In the genomic region with DNA sequence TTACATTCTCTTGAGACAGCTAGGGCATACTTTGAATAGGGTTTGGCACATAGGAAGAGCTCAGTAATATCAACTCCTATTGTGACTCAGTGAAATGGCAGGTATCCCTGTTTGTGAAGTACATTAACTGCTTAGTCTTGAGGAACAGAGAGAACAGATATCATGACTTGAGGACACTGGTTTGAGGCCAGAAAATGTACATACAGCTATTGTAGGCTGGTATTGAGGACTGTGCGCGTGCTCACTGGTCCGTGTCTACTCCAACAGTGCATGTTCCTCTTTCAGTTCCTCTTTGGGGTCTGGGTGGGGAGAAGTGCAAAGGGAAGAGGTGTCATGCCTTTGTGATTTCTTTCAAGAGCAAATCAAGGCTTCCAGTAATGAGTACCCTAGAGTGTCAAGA, we compare ENCODE assay signal across 8 cellular contexts. TPM values are rescaled to one million over a fixed set of nuclear protein-coding genes. Genes with fewer than 3 reads are reported as not detected.
DNase-seq lines count a peak whose midpoint lies in the region; ATAC-seq and TF ChIP-seq lines count a peak whose summit lies in the region.

No MANE protein-coding gene starts in this region.

- no peaks in the 10 kb centered on the region for H3K79me2 ChIP-seq in SK-N-SH (ENCODE audit: insufficient read depth)

- TF ChIP-seq RAD21 in SK-N-SH (IDR thresholded peaks at IDR 0.05; ENCODE audit: low read length), result no peak

- CTCF ChIA-PET in activated B cell treated with CpG ODN at 0.5 μM for 24 hours (lab: Charles Lee) (interaction anchor here (0.6 to 3.1 kb wide), 12 partner anchors 10 to 75 kb away, joined by 3 to 18 read pairs (median 5); a partner anchor contains a TSS), SK-N-SH (lab: Yijun Ruan, JAX) (interaction anchor here (0.6 to 1.5 kb wide), 3 partner anchors 48 to 461 kb away, joined by 3 read pairs; no protein-coding TSS in a partner anchor)

- H3K27ac ChIP-seq in skeletal muscle tissue (ENCODE audit: low read depth, low read length) (peak overlapping the region; percentile 17), SK-N-SH (ENCODE audit: low read depth in 2 of 2, low read length in 1 of 2) (no peak overlapping the region)

- peak; percentile 91 for ATAC-seq in GM19372 (IDR thresholded peaks at IDR 0.05; ENCODE audit: low read depth, unreplicated experiment)
- ATAC-seq in HG03097 (IDR thresholded peaks at IDR 0.05; ENCODE audit: low FRiP score, unreplicated experiment), result peak; percentile 92
- ATAC-seq in activated B cell treated with CpG ODN at 0.5 μM for 24 hours (ENCODE audit: low read depth), result peak; percentile 93
- no peak for ATAC-seq in activated T-helper 17 cell treated with anti-CD3 and anti-CD28 coated beads, Interleukin-2, amount 50 U/mL, for 72 hours (replicated peaks)

- peaks cover 76% of the 10 kb centered on the region for H3K4me1 Mint-ChIP-seq in activated B cell treated with CpG ODN at 0.5 μM for 24 hours
- H3K4me1 Mint-ChIP-seq in activated T-helper 17 cell treated with anti-CD3 and anti-CD28 coated beads, Interleukin-2, amount 50 U/mL, for 72 hours, result no peaks in the 10 kb centered on the region

- no peaks in the 10 kb centered on the region for H4K20me1 ChIP-seq in SK-N-SH (ENCODE audit: insufficient read depth)

- H3K27me3 Mint-ChIP-seq in activated B cell treated with CpG ODN at 0.5 μM for 24 hours, result no peaks in the 10 kb centered on the region
- peaks cover 9% of the 10 kb centered on the region for H3K27me3 Mint-ChIP-seq in activated T-helper 17 cell treated with anti-CD3 and anti-CD28 coated beads, Interleukin-2, amount 50 U/mL, for 72 hours

- H3K36me3 ChIP-seq in skeletal muscle tissue (ENCODE audit: control insufficient read depth in 3 of 3, insufficient read depth in 3 of 3, low read length in 3 of 3), result no peaks in the 10 kb centered on the region
- H3K36me3 ChIP-seq in SK-N-SH (replicated peaks in 1 of 2; ENCODE audit: control insufficient read depth in 1 of 2, insufficient read depth in 2 of 2, low read length in 1 of 2), result no peaks in the 10 kb centered on the region
- H3K36me3 ChIP-seq in BE2C, result no peaks in the 10 kb centered on the region

- H3K9me2 ChIP-seq in SK-N-SH, result no peaks in the 10 kb centered on the region

- peak overlapping the region; percentile 48 for H3K4me3 Mint-ChIP-seq in activated B cell treated with CpG ODN at 0.5 μM for 24 hours
- no peak overlapping the region for H3K4me3 Mint-ChIP-seq in activated T-helper 17 cell treated with anti-CD3 and anti-CD28 coated beads, Interleukin-2, amount 50 U/mL, for 72 hours

- DNase-seq in activated B cell treated with CpG ODN at 0.5 μM for 24 hours, result peak; percentile 67
- DNase-seq in SK-N-SH, result no peak
- DNase-seq in GM19240 (ENCODE audit: insufficient read length, low spot score), result no peak
- DNase-seq in BE2C, result no peak

- TF ChIP-seq EP300 in SK-N-SH (IDR thresholded peaks at IDR 0.05; ENCODE audit: borderline replicate concordance in 1 of 2, low read depth in 1 of 2, low read length in 1 of 2), result no peak

- H3K9me3 ChIP-seq in skeletal muscle tissue (ENCODE audit: control insufficient read depth in 3 of 3, low read length in 3 of 3) (no peaks in the 10 kb centered on the region), SK-N-SH (no peaks in the 10 kb centered on the region), BE2C (no peaks in the 10 kb centered on the region)

- no peak overlapping the region for H3K4me2 ChIP-seq in SK-N-SH

- H3K36me3 Mint-ChIP-seq in activated B cell treated with CpG ODN at 0.5 μM for 24 hours (ENCODE audit: low read depth), result peaks cover 1% of the 10 kb centered on the region
- no peaks in the 10 kb centered on the region for H3K36me3 Mint-ChIP-seq in activated T-helper 17 cell treated with anti-CD3 and anti-CD28 coated beads, Interleukin-2, amount 50 U/mL, for 72 hours (ENCODE audit: low read depth)

- no peaks in the 10 kb centered on the region for H3F3A ChIP-seq in SK-N-SH (replicated peaks; ENCODE audit: insufficient read depth)

- intact Hi-C loops in activated B cell treated with CpG ODN at 0.5 μM for 24 hours (cut with micrococcal nuclease), result loop anchor here (1.0 to 2.0 kb wide), 8 partner anchors 10 to 69 kb away; no protein-coding TSS in a partner anchor

- H2AFZ ChIP-seq in SK-N-SH (ENCODE audit: low read depth), result no peak overlapping the region

- no peak for TF ChIP-seq CTCF in activated B cell treated with CpG ODN at 0.5 μM for 24 hours (IDR thresholded peaks at IDR 0.05)
- TF ChIP-seq CTCF in SK-N-SH (IDR thresholded peaks at IDR 0.05), result no peak
- no peak for TF ChIP-seq CTCF in BE2C (IDR thresholded peaks at IDR 0.05; ENCODE audit: low read depth, low read length)

- H3K9ac ChIP-seq in skeletal muscle tissue (ENCODE audit: low read depth in 1 of 3, low read length in 3 of 3) (no peak overlapping the region), SK-N-SH (no peak overlapping the region)

- H3K27me3 ChIP-seq in skeletal muscle tissue (ENCODE audit: control insufficient read depth in 3 of 3, insufficient read depth in 3 of 3, low read length in 3 of 3), result no peaks in the 10 kb centered on the region
- H3K27me3 ChIP-seq in SK-N-SH (ENCODE audit: insufficient read depth), result no peaks in the 10 kb centered on the region
- no peaks in the 10 kb centered on the region for H3K27me3 ChIP-seq in BE2C

- H3K27ac Mint-ChIP-seq in activated B cell treated with CpG ODN at 0.5 μM for 24 hours, result peak overlapping the region; percentile 71
- no peak overlapping the region for H3K27ac Mint-ChIP-seq in activated T-helper 17 cell treated with anti-CD3 and anti-CD28 coated beads, Interleukin-2, amount 50 U/mL, for 72 hours

- WGBS in SK-N-SH (ENCODE audit: low lambda C conversion rate), result 100% methylated on average over 3 of the region's 3 CpGs

- H3K9me3 Mint-ChIP-seq in activated B cell treated with CpG ODN at 0.5 μM for 24 hours, result no peaks in the 10 kb centered on the region
- H3K9me3 Mint-ChIP-seq in activated T-helper 17 cell treated with anti-CD3 and anti-CD28 coated beads, Interleukin-2, amount 50 U/mL, for 72 hours, result no peaks in the 10 kb centered on the region

- no peaks in the 10 kb centered on the region for H3K4me1 ChIP-seq in skeletal muscle tissue (ENCODE audit: control insufficient read depth in 3 of 3, insufficient read depth in 3 of 3, low read length in 3 of 3)
- no peaks in the 10 kb centered on the region; a peak in 1 of 4 replicates for H3K4me1 ChIP-seq in SK-N-SH (ENCODE audit: control insufficient read depth in 1 of 2, insufficient read depth in 2 of 2, low read depth in 1 of 2, low read length in 1 of 2)
- no peaks in the 10 kb centered on the region for H3K4me1 ChIP-seq in BE2C

- POLR2A ChIA-PET in activated B cell treated with CpG ODN at 0.5 μM for 24 hours (lab: Charles Lee) (interaction anchor here (0.6 to 6.0 kb wide), 20 partner anchors 8 to 266 kb away, joined by 3 to 150 read pairs (median 6); a partner anchor contains a TSS), SK-N-SH (lab: Yijun Ruan, JAX) (no interaction called here)

- H3K4me3 ChIP-seq in skeletal muscle tissue (ENCODE audit: low read length in 3 of 3) (no peak overlapping the region), SK-N-SH (ENCODE audit: low read depth in 2 of 2, low read length in 1 of 2) (no peak overlapping the region), BE2C (ENCODE audit: low read depth, low read length) (no peak overlapping the region)

TF ChIP-seq in SK-N-SH, 30 proteins besides CTCF, POLR2A, EP300 and RAD21 (continues in another document):
- TF ChIP-seq ELF1 (IDR thresholded peaks at IDR 0.05), result no peak
- no peak for TF ChIP-seq POLR2AphosphoS5 (IDR thresholded peaks at IDR 0.05; ENCODE audit: low read depth, low read length)
- TF ChIP-seq GATA2 (CRISPR knock-in tag; IDR thresholded peaks at IDR 0.05), result no peak
- TF ChIP-seq, protein P1, sequence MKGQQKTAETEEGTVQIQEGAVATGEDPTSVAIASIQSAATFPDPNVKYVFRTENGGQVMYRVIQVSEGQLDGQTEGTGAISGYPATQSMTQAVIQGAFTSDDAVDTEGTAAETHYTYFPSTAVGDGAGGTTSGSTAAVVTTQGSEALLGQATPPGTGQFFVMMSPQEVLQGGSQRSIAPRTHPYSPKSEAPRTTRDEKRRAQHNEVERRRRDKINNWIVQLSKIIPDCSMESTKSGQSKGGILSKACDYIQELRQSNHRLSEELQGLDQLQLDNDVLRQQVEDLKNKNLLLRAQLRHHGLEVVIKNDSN (IDR thresholded peaks at IDR 0.05; ENCODE audit: borderline replicate concordance, low read depth), result no peak
- no peak for TF ChIP-seq NRF1 (IDR thresholded peaks at IDR 0.05; ENCODE audit: low read depth, low read length)
- TF ChIP-seq FOXJ3 (CRISPR knock-in tag; IDR thresholded peaks at IDR 0.05), result no peak
- no peak for TF ChIP-seq RXRA (IDR thresholded peaks at IDR 0.05; ENCODE audit: borderline replicate concordance, low read depth)
- TF ChIP-seq NFIC (IDR thresholded peaks at IDR 0.05; ENCODE audit: borderline replicate concordance), result no peak
- TF ChIP-seq, protein P2, sequence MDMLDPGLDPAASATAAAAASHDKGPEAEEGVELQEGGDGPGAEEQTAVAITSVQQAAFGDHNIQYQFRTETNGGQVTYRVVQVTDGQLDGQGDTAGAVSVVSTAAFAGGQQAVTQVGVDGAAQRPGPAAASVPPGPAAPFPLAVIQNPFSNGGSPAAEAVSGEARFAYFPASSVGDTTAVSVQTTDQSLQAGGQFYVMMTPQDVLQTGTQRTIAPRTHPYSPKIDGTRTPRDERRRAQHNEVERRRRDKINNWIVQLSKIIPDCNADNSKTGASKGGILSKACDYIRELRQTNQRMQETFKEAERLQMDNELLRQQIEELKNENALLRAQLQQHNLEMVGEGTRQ (IDR thresholded peaks at IDR 0.05; ENCODE audit: borderline replicate concordance, low read depth, low read length), result no peak
- TF ChIP-seq GABPA (IDR thresholded peaks at IDR 0.05; ENCODE audit: low read depth), result no peak
- TF ChIP-seq FOXM1 (IDR thresholded peaks at IDR 0.05; ENCODE audit: low read depth), result no peak
- TF ChIP-seq TEAD4 (IDR thresholded peaks at IDR 0.05; ENCODE audit: borderline replicate concordance, insufficient read depth), result no peak
- TF ChIP-seq SMC3 (IDR thresholded peaks at IDR 0.05; ENCODE audit: low read depth, low read length), result no peak

RNA-seq across cellular contexts. Expression of a gene that starts 34.6 kb away (rescaled TPM):
- 37.9 and 46.0 TPM in 2 replicates for total RNA-seq in activated B cell treated with CpG ODN at 0.5 μM for 24 hours
- 22.4 TPM for total RNA-seq in skeletal muscle tissue
- polyA plus RNA-seq in SK-N-SH (2012; rRNA removed), result 13.5 and 16.1 TPM in 2 replicates
- polyA plus RNA-seq in SK-N-SH (2012; cell fraction: cytosol; rRNA removed), result 13.1 and 14.6 TPM in 2 replicates
- polyA plus RNA-seq in SK-N-SH (2012; cell fraction: nucleus; rRNA removed), result 9.7 and 12.3 TPM in 2 replicates
- total RNA-seq in activated T-helper 17 cell treated with anti-CD3 and anti-CD28 coated beads, Interleukin-2, amount 50 U/mL, for 72 hours, result under 1 TPM in 1 of 2 donors, not detected in 1; 0.05 TPM
- polyA plus RNA-seq in BE2C (2012; ENCODE audit: insufficient read depth, insufficient read length, low read depth), result 12.7 TPM

Comparison
In these comparisons a context has a peak if more than half of its experiments do, and no peak if none do; other contexts are left out.
1. RNA of a gene that starts 34.6 kb away (total RNA-seq): 37.9 to 46.0 TPM in activated B cell treated with CpG ODN at 0.5 μM for 24 hours and 22.4 TPM in skeletal muscle tissue (single experiment); 0.05 TPM in activated T-helper 17 cell treated with anti-CD3 and anti-CD28 coated beads, Interleukin-2, amount 50 U/mL, for 72 hours; every median in the first group is over 10 times any median in the second.